Comparison of ENCODE assay signal across 27 cellular contexts in the genomic region with DNA sequence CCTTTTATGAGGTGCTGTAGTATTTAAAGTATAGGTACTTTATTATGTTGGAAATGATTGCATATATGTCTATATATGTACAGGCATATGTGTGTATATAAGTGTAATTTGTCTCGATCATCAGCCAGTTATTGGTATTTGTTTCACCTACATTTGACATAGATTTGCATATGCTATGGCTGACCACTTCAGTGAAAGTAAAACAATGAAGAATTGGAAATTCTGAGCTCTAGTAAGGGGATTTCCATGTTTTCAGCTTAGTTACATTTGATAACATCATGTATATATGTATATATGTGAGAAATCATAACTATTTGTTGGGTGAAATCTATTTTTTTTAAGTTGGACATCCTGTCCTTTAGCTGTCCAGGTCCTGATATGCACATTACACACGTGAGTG.
"Had no signal": no experiment of that assay in that cellular context is flagged by ENCODE, and none has a peak within 500 bp of the region (broad histone marks: within the 10 kb centered on the region; RNA-seq: fewer than 3 reads in every experiment).

No MANE protein-coding gene starts in this region.

- H3K27ac ChIP-seq: left ventricle myocardium inferior, pancreas, prostate gland, skin epidermis, suprapubic skin, thoracic aorta, tibial artery, upper lobe of right lung had no signal

- H3K4me3 ChIP-seq: left ventricle myocardium inferior, lung, pancreas, prostate gland, skin epidermis, suprapubic skin, thoracic aorta, tibial artery, upper lobe of right lung had no signal

- H3K36me3 ChIP-seq: left ventricle myocardium inferior, pancreas, prostate gland, suprapubic skin, thoracic aorta, tibial artery, upper lobe of right lung had no signal

- DNase-seq: hippocampal formation; immature natural killer cell; left ventricle myocardium inferior; midbrain; naive thymus-derived CD8-positive, alpha-beta T cell; nucleus accumbens; pancreas; posterior cingulate gyrus; retina; right cardiac atrium; stimulated activated CD4-positive, alpha-beta T cell treated with anti-CD3 and anti-CD28 coated beads, Interleukin-12 subunit alpha, Interleukin-12 subunit beta, amount 100 ng/mL, for 4 hours; stimulated activated CD4-positive, alpha-beta T cell treated with anti-CD3 and anti-CD28 coated beads, Interleukin-15, amount 100 ng/mL, for 24 hours; stimulated activated CD4-positive, alpha-beta T cell treated with anti-CD3 and anti-CD28 coated beads, Interleukin-2, amount 100 ng/mL, for 24 hours; stimulated activated CD4-positive, alpha-beta T cell treated with anti-CD3 and anti-CD28 coated beads, Interleukin-4, amount 100 ng/mL, for 1 hour; stimulated activated naive B cell treated with anti-CD40 and anti-IgM and Interleukin-4, amounts not matched to agents 10 μg/mL and 1 μg/mL and 100 μg/mL, for 72 hours; stimulated activated naive CD8-positive, alpha-beta T cell treated with anti-CD3 and anti-CD28 coated beads, Interleukin-15, Interleukin-2, amounts not matched to agents 100 U/mL and 50 U/mL, for 24 hours; tibial artery; trophoblast cell; upper lobe of right lung had no signal

- H3K27me3 ChIP-seq: pancreas, suprapubic skin, tibial artery, upper lobe of right lung had no signal

- H3K9me3 ChIP-seq: pancreas, prostate gland, suprapubic skin, thoracic aorta, tibial artery, upper lobe of right lung had no signal

- H3K4me1 ChIP-seq: left ventricle myocardium inferior, pancreas, prostate gland, suprapubic skin, tibial artery, upper lobe of right lung had no signal

- ATAC-seq: naive thymus-derived CD8-positive, alpha-beta T cell; pancreas; right cardiac atrium; sciatic nerve; stimulated activated naive B cell treated with anti-CD40 and anti-IgM and Interleukin-4, amounts not matched to agents 10 μg/mL and 1 μg/mL and 100 μg/mL, for 72 hours; stimulated activated naive CD8-positive, alpha-beta T cell treated with anti-CD3 and anti-CD28 coated beads, Interleukin-15, Interleukin-2, amounts not matched to agents 100 U/mL and 50 U/mL, for 24 hours; upper lobe of right lung had no signal

- FAIRE-seq: islet of Langerhans, urothelium cell line had no signal
